In the genomic region with DNA sequence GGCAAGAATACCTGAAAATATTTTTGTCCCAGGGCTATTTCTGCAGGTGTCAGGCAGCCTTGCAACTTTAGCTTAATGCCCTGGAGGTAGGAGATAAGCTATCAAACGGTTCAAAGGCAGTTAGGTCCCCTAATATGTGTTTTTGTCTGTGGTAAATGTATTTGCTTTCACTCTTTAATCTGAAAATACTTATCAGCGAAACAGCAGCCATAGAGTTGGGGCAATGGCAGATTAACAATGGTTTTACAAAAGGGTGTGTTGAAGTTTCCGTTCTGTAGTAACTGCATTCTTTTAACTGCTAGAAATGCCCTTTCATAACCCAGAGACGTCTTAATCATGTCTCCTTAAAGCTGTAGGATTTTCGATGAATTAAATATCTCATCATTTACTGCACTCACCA, we compare ENCODE assay signal across 9 cellular contexts.
DNase-seq lines count a peak whose midpoint lies in the region; ATAC-seq and TF ChIP-seq lines count a peak whose summit lies in the region.
"Had no signal": no experiment of that assay in that cellular context is flagged by ENCODE, and none has a peak within 500 bp of the region (broad histone marks: within the 10 kb centered on the region; RNA-seq: fewer than 3 reads in every experiment).

No MANE protein-coding gene starts in this region.

- peak in 3 of 4 experiments; percentile 41 to 56 (median 53) for ATAC-seq in T-cell (replicated peaks in 1 of 4)

- H3K27ac ChIP-seq in skeletal muscle tissue (ENCODE audit: low read depth, low read length) (peak overlapping the region; percentile 4), ascending aorta (no peak overlapping the region)

- no peaks in the 10 kb centered on the region for H3K36me3 ChIP-seq in skeletal muscle tissue (ENCODE audit: control insufficient read depth in 3 of 3, insufficient read depth in 3 of 3, low read length in 3 of 3)
- no peaks in the 10 kb centered on the region for H3K36me3 ChIP-seq in ascending aorta
- H3K36me3 ChIP-seq: pancreas had no signal

- H3K27ac Mint-ChIP-seq in T-cell, result peak overlapping the region; percentile 91 to 93

- CTCF ChIA-PET in T-cell (lab: Charles Lee), result interaction anchor here in 1 of 2 donors (0.6 to 1.4 kb wide), 2 partner anchors 18 to 705 kb away, joined by 3 read pairs; partner anchors contain the start of gene LPIN1

- intact Hi-C loops in ascending aorta (cut with DNase I), result loop anchor here (10.0 kb wide), 2 partner anchors 363 to 553 kb away; no protein-coding TSS in a partner anchor

- H3K36me3 Mint-ChIP-seq in T-cell, result no peaks in the 10 kb centered on the region

- POLR2A ChIA-PET in T-cell (lab: Charles Lee), result no interaction called here

- peak overlapping the region in 2 of 3 donors; percentile 12 to 27 for H3K9ac ChIP-seq in skeletal muscle tissue (ENCODE audit: low read depth in 1 of 3, low read length in 3 of 3)

- H3K9me3 ChIP-seq in skeletal muscle tissue (ENCODE audit: control insufficient read depth in 3 of 3, low read length in 3 of 3) (no peaks in the 10 kb centered on the region), ascending aorta (no peaks in the 10 kb centered on the region)
- H3K9me3 ChIP-seq: pancreas had no signal

- H3K27me3 Mint-ChIP-seq in T-cell, result no peaks in the 10 kb centered on the region

- no peak for TF ChIP-seq CTCF in epithelial cell of esophagus (IDR thresholded peaks at IDR 0.05; ENCODE audit: insufficient read depth, low read depth, low read length, missing control alignments)
- TF ChIP-seq CTCF in ascending aorta (IDR thresholded peaks at IDR 0.05), result no peak

- peaks cover 0 to 5% (median 0%) of the 10 kb centered on the region in 3 donors for H3K9me3 Mint-ChIP-seq in T-cell

- H3K4me3 ChIP-seq in epithelial cell of esophagus (ENCODE audit: low read length), result no peak overlapping the region
- H3K4me3 ChIP-seq in skeletal muscle tissue (ENCODE audit: low read length in 3 of 3), result peak overlapping the region in 1 of 3 donors; percentile 8
- H3K4me3 ChIP-seq in ascending aorta, result no peak overlapping the region
- H3K4me3 ChIP-seq: pancreas had no signal

- H3K4me1 Mint-ChIP-seq in T-cell, result peaks cover 34 to 46% (median 43%) of the 10 kb centered on the region in 3 donors

- DNase-seq in HUDEP-2 (lab: John Stamatoyannopoulos, UW; ENCODE audit: unreplicated experiment in 76 of 76) (peak in 47 of 76 experiments; percentile 1 to 89 (median 40)), T-cell (no peak), epithelial cell of esophagus (ENCODE audit: low read depth) (peak; percentile 29), GM19240 (ENCODE audit: insufficient read length, low spot score) (no peak), ascending aorta (ENCODE audit: low spot score in 2 of 2) (no peak)
- DNase-seq in central memory CD4-positive, alpha-beta T cell, result no peak
- DNase-seq: NCI-H2171 treated with DMSO at 0.1 percent for 48 hours, pancreas had no signal

- no peaks in the 10 kb centered on the region for H3K27me3 ChIP-seq in skeletal muscle tissue (ENCODE audit: control insufficient read depth in 3 of 3, insufficient read depth in 3 of 3, low read length in 3 of 3)
- H3K27me3 ChIP-seq in ascending aorta, result no peaks in the 10 kb centered on the region
- H3K27me3 ChIP-seq: pancreas had no signal

- peak overlapping the region; percentile 48 to 62 (median 54) for H3K4me3 Mint-ChIP-seq in T-cell

- H3K4me1 ChIP-seq in skeletal muscle tissue (ENCODE audit: control insufficient read depth in 3 of 3, insufficient read depth in 3 of 3, low read length in 3 of 3) (peaks cover 6 to 8% (median 8%) of the 10 kb centered on the region in 3 donors), ascending aorta (peaks cover 0 to 5% of the 10 kb centered on the region in 2 donors)

Comparison
In these comparisons a context has a peak if more than half of its experiments do, and no peak if none do; other contexts are left out.
1. DNase-seq: peak in HUDEP-2 (47 of 76) and epithelial cell of esophagus (single experiment); none in T-cell (0 of 34), central memory CD4-positive, alpha-beta T cell (single experiment), GM19240 (single experiment) and ascending aorta (0 of 2).